In genomic region chr5:64768358-64769312, GRCh38 we compare ENCODE assay signal across 8 cellular contexts. TPM values are rescaled to one million over a fixed set of nuclear protein-coding genes. Genes with fewer than 3 reads are reported as not detected.
DNase-seq lines count a peak whose midpoint lies in the region; ATAC-seq, FAIRE-seq and TF ChIP-seq lines count a peak whose summit lies in the region.

CWC27 (plus strand) TSS chr5:64768930; CDS start chr5:64769147, 217 bp downstream.
SREK1IP1 (minus strand) TSS chr5:64768691; CDS start chr5:64768517, 174 bp downstream.

- ATAC-seq in HG02840 (IDR thresholded peaks at IDR 0.05; ENCODE audit: low FRiP score, unreplicated experiment) (peak; percentile 99), left ventricle myocardium superior (peak; percentile 99)

- H3K4me1 ChIP-seq in prostate gland (replicated peaks) (peaks cover 11% of the 10 kb centered on the region), urinary bladder (ENCODE audit: insufficient read depth) (peaks cover 2% of the 10 kb centered on the region)

- under 1% methylated on average over 47 of the region's 48 CpGs for WGBS in prostate gland
- WGBS in urinary bladder = under 1% methylated on average over 48 of the region's 48 CpGs

- no peaks in the 10 kb centered on the region for H3K9me3 ChIP-seq in prostate gland

- intact Hi-C loops in T-helper 1 cell treated with Interleukin-12 subunit alpha and Interleukin-12 subunit beta and Interleukin-4 antibody, amounts not matched to agents 30 ng/mL and 1 ng/mL, for 36 hours (cut with micrococcal nuclease) = loop anchor here (1.0 to 5.0 kb wide), 12 partner anchors 16 to 1376 kb away; partner anchors contain the start of genes CENPK, NLN, PPWD1 and SGTB
- intact Hi-C loops in left ventricle myocardium superior (cut with micrococcal nuclease) (no loop called here), prostate gland (cut with DNase I) (loop anchor here (10.0 kb wide), 1 partner anchor 264 kb away; the partner anchor contains the start of gene RGS7BP)

- no peaks in the 10 kb centered on the region for H3K36me3 ChIP-seq in prostate gland
- H3K36me3 ChIP-seq in urinary bladder (ENCODE audit: insufficient read depth) = peaks cover 3% of the 10 kb centered on the region

- H3K27me3 ChIP-seq in prostate gland (replicated peaks; ENCODE audit: insufficient read depth) = no peaks in the 10 kb centered on the region

- peak in 2 of 4 experiments; percentile 22 to 37 for TF ChIP-seq CTCF in prostate gland (IDR thresholded peaks at IDR 0.05)

- H3K4me3 ChIP-seq in prostate gland (peak within 1 kb of the TSS; percentile 70 to 83), urinary bladder (ENCODE audit: low read depth, low read length) (peak within 1 kb of the TSS; percentile 75)

- peak; percentile 94 for FAIRE-seq in GM12892 (lab: Jason Lieb, UNC)

- DNase-seq in GM12892 (ENCODE audit: insufficient read length) = peak; percentile 36
- peak; percentile 76 for DNase-seq in NCI-H1436 treated with DMSO at 0.1 percent for 48 hours (lab: John Stamatoyannopoulos, UW)
- DNase-seq in amniotic stem cell (lab: John Stamatoyannopoulos, UW) = peak; percentile 76
- peak; percentile 81 for DNase-seq in left ventricle myocardium superior
- DNase-seq in prostate gland (ENCODE audit: low spot score) = peak; percentile 74

- peak within 1 kb of the TSS; percentile 82 to 89 for H3K27ac ChIP-seq in prostate gland
- peak within 1 kb of the TSS; percentile 71 for H3K27ac ChIP-seq in urinary bladder (ENCODE audit: low read depth)

- TF ChIP-seq POLR2A in GM12892 (IDR thresholded peaks at IDR 0.05; ENCODE audit: low read depth, low read length) (peak; percentile 83), prostate gland (IDR thresholded peaks at IDR 0.05) (peak; percentile 44)

RNA-seq across cellular contexts. Expression of gene CWC27, which starts in this region (rescaled TPM):
- polyA plus RNA-seq in GM12892 (2012; ENCODE audit: missing spikeins) = 29.6 TPM
- 26.3 and 27.2 TPM in 2 replicates for total RNA-seq in T-helper 1 cell treated with Interleukin-12 subunit alpha and Interleukin-12 subunit beta and Interleukin-4 antibody, amounts not matched to agents 30 ng/mL and 1 ng/mL, for 36 hours
- total RNA-seq in left ventricle myocardium superior (27.9 TPM), prostate gland (10 to 100 TPM in 1 of 2 donors, 1 to 10 TPM in 1; 8.5 to 12.5 TPM), urinary bladder (21.8 TPM)
- 16.4 TPM for polyA plus RNA-seq in urinary bladder

RNA-seq across cellular contexts. Expression of gene SREK1IP1, which starts in this region (rescaled TPM):
- polyA plus RNA-seq in GM12892 (2012; ENCODE audit: missing spikeins) = 15.2 TPM
- total RNA-seq in T-helper 1 cell treated with Interleukin-12 subunit alpha and Interleukin-12 subunit beta and Interleukin-4 antibody, amounts not matched to agents 30 ng/mL and 1 ng/mL, for 36 hours = 24.3 and 26.8 TPM in 2 replicates
- total RNA-seq in left ventricle myocardium superior (13.7 TPM), prostate gland (10 to 100 TPM; 16.0 to 19.5 TPM), urinary bladder (25.6 TPM)
- polyA plus RNA-seq in urinary bladder = 9.7 TPM

Comparison
In these comparisons a context has a peak if more than half of its experiments do, and no peak if none do; other contexts are left out.
1. Peak in every context shown above with its lines: DNase-seq, ATAC-seq, H3K4me3 ChIP-seq and H3K27ac ChIP-seq.